ENCODE assay signal across 27 cellular contexts in genomic region chr3:59046839-59047238, GRCh38. TPM values are rescaled to one million over a fixed set of nuclear protein-coding genes. Genes with fewer than 3 reads are reported as not detected.
DNase-seq lines count a peak whose midpoint lies in the region; ATAC-seq and TF ChIP-seq lines count a peak whose summit lies in the region.
"Had no signal": no experiment of that assay in that cellular context is flagged by ENCODE, and none has a peak within 500 bp of the region (broad histone marks: within the 10 kb centered on the region; RNA-seq: fewer than 3 reads in every experiment).

No MANE protein-coding gene starts in this region.

- H3K4me1 ChIP-seq in PC-3 (ENCODE audit: insufficient read depth, low read length): peaks cover 34% of the 10 kb centered on the region
- H3K4me1 ChIP-seq: upper lobe of right lung had no signal

- no peaks in the 10 kb centered on the region for H3K36me3 Mint-ChIP-seq in T-helper 17 cell (ENCODE audit: low read depth)
- H3K36me3 Mint-ChIP-seq: activated naive CD4-positive, alpha-beta T cell treated with anti-CD3 and anti-CD28 coated beads, Interleukin-2, amount 50 U/mL, for 24 hours; CD4-positive, alpha-beta memory T cell; stimulated activated memory B cell treated with anti-CD40 and anti-IgM and Interleukin-4, amounts not matched to agents 10 μg/mL and 1 μg/mL and 100 μg/mL, for 72 hours had no signal

- BruUV-seq in PC-3 (replicated peaks; lab: Mats Ljungman, UMichigan): no TSS peak

- no peak overlapping the region for H3K4me3 Mint-ChIP-seq in T-helper 17 cell
- H3K4me3 Mint-ChIP-seq: activated CD8-positive, alpha-beta T cell treated with anti-CD3 and anti-CD28 coated beads, Interleukin-2, amount 10 ng/mL, durations not matched to agents 7 days and 5 days; activated naive CD4-positive, alpha-beta T cell treated with anti-CD3 and anti-CD28 coated beads, Interleukin-2, amount 50 U/mL, for 24 hours; stimulated activated memory B cell treated with anti-CD40 and anti-IgM and Interleukin-4, amounts not matched to agents 10 μg/mL and 1 μg/mL and 100 μg/mL, for 72 hours had no signal

- H3K27me3 ChIP-seq in PC-3 (ENCODE audit: low read length): no peaks in the 10 kb centered on the region
- H3K27me3 ChIP-seq: heart right ventricle, sigmoid colon, upper lobe of right lung had no signal

- H3K9me2 ChIP-seq in PC-3 (replicated peaks; ENCODE audit: low read length): no peaks in the 10 kb centered on the region

- DNase-seq in COLO668 (lab: John Stamatoyannopoulos, UW; ENCODE audit: unreplicated experiment) (peak; percentile 2), DMS53 treated with DMSO at 0.1 percent for 48 hours (lab: John Stamatoyannopoulos, UW; ENCODE audit: unreplicated experiment) (peak; percentile 5), PC-3 (peak; percentile 59), myocyte (ENCODE audit: low read depth) (peak; percentile 23), T-helper 17 cell (no peak), NCI-H524 (lab: John Stamatoyannopoulos, UW) (no peak), ACHN (no peak)
- DNase-seq: activated CD4-positive, alpha-beta T cell treated with anti-CD3 and anti-CD28 coated beads for 1 hour; activated CD8-positive, alpha-beta T cell treated with anti-CD3 and anti-CD28 coated beads, Interleukin-2, amount 10 ng/mL, durations not matched to agents 7 days and 5 days; amygdala; CD4-positive, alpha-beta memory T cell; erythroblast; foreskin melanocyte; GF-D8; H7; heart right ventricle; IMR-90; NCI-H1092; NCI-H526 treated with DMSO at 0.1 percent for 48 hours; RPMI8226; sigmoid colon; stimulated activated CD4-positive, alpha-beta T cell treated with anti-CD3 and anti-CD28 coated beads, Interleukin-4, amount 100 ng/mL, for 4 hours; upper lobe of right lung had no signal

- no peak overlapping the region for H3K4me3 ChIP-seq in PC-3 (ENCODE audit: low read length)
- H3K4me3 ChIP-seq: heart right ventricle, sigmoid colon, upper lobe of right lung had no signal

- CTCF ChIA-PET in PC-3 (lab: Charles Lee): interaction anchor here (0.7 kb wide), 1 partner anchor 519 kb away, joined by 3 read pairs; no protein-coding TSS in a partner anchor

- H3K9me3 ChIP-seq in PC-3 (ENCODE audit: low read length): no peaks in the 10 kb centered on the region
- H3K9me3 ChIP-seq in T-helper 17 cell (ENCODE audit: control insufficient read depth, low read length, poor library complexity, severe bottlenecking): no peaks in the 10 kb centered on the region
- H3K9me3 ChIP-seq: heart right ventricle, sigmoid colon, upper lobe of right lung had no signal

- H3K4me1 Mint-ChIP-seq in T-helper 17 cell: peaks cover 2% of the 10 kb centered on the region

- H3K27me3 Mint-ChIP-seq in T-helper 17 cell: no peaks in the 10 kb centered on the region
- H3K27me3 Mint-ChIP-seq: activated naive CD4-positive, alpha-beta T cell treated with anti-CD3 and anti-CD28 coated beads, Interleukin-2, amount 50 U/mL, for 24 hours; CD4-positive, alpha-beta memory T cell; progenitor cell of endocrine pancreas; stimulated activated memory B cell treated with anti-CD40 and anti-IgM and Interleukin-4, amounts not matched to agents 10 μg/mL and 1 μg/mL and 100 μg/mL, for 72 hours had no signal

- no peak overlapping the region for H3K9ac ChIP-seq in PC-3 (ENCODE audit: low read length)

- in situ Hi-C loops in ACHN (cut with HindIII; ENCODE audit: low pct_ligation_motif_present, low pct_unique_long_range_greater_than_20kb, low sequenced_read_pairs): no loop called here

- ATAC-seq in PC-3 (no peak), T-helper 17 cell (no peak)
- ATAC-seq: activated CD8-positive, alpha-beta T cell treated with anti-CD3 and anti-CD28 coated beads, Interleukin-2, amount 10 ng/mL, durations not matched to agents 7 days and 5 days; heart right ventricle; stimulated activated memory B cell treated with anti-CD40 and anti-IgM and Interleukin-4, amounts not matched to agents 10 μg/mL and 1 μg/mL and 100 μg/mL, for 72 hours; upper lobe of right lung had no signal

- POLR2A ChIA-PET in PC-3 (lab: Charles Lee; ENCODE audit: unreplicated experiment): no interaction called here

- intact Hi-C loops in PC-3 (cut with micrococcal nuclease): loop anchor here (5.0 kb wide), 1 partner anchor 485 kb away; no protein-coding TSS in a partner anchor

- peak overlapping the region; percentile 41 for H3K4me2 ChIP-seq in PC-3 (ENCODE audit: low read length)

- TF ChIP-seq CTCF in PC-3 (conservative IDR thresholded peaks at IDR 0.05; ENCODE audit: low read depth, low read length): no peak

- no peak overlapping the region for H3K27ac Mint-ChIP-seq in T-helper 17 cell
- H3K27ac Mint-ChIP-seq: activated CD8-positive, alpha-beta T cell treated with anti-CD3 and anti-CD28 coated beads, Interleukin-2, amount 10 ng/mL, durations not matched to agents 7 days and 5 days; activated naive CD4-positive, alpha-beta T cell treated with anti-CD3 and anti-CD28 coated beads, Interleukin-2, amount 50 U/mL, for 24 hours; activated T-helper 2 cell treated with anti-CD3 and anti-CD28 coated beads, Interferon-gamma antibody, Interleukin-2, Interleukin-4, amounts not matched to agents 10 μg/mL and 5 μg/mL and 100 μg/mL, durations not matched to agents 14 hours and 24 hours and 36 hours; CD4-positive, alpha-beta memory T cell; progenitor cell of endocrine pancreas; stimulated activated memory B cell treated with anti-CD40 and anti-IgM and Interleukin-4, amounts not matched to agents 10 μg/mL and 1 μg/mL and 100 μg/mL, for 72 hours had no signal

- H3K36me3 ChIP-seq in PC-3 (ENCODE audit: low read depth, low read length): 0 out of 2 replicates have a peak, but pooled peaks cover 5% of the 10 kb centered on the region
- H3K36me3 ChIP-seq: heart right ventricle, sigmoid colon, upper lobe of right lung had no signal

- no peak overlapping the region for H2AFZ ChIP-seq in PC-3 (ENCODE audit: low read length)

- H4K20me1 ChIP-seq in PC-3 (ENCODE audit: low read length): no peaks in the 10 kb centered on the region

- H3K79me2 ChIP-seq in PC-3 (ENCODE audit: low read length): peaks cover 19% of the 10 kb centered on the region

- no peak overlapping the region for H3K27ac ChIP-seq in PC-3 (ENCODE audit: low read length)
- H3K27ac ChIP-seq: heart right ventricle, sigmoid colon, upper lobe of right lung had no signal

- no peaks in the 10 kb centered on the region for H3F3A ChIP-seq in PC-3 (ENCODE audit: low read length, unreplicated experiment)

RNA-seq across cellular contexts. Expression of gene CFAP20DC, which starts 3.0 kb away (rescaled TPM):
- total RNA-seq in PC-3 (2014; rRNA removed) (13.8 and 15.4 TPM in 2 replicates), myocyte (1.8 TPM in 2 replicates), T-helper 17 cell (under 1 TPM; 0.39 to 0.47 TPM)
- polyA plus RNA-seq in myocyte (2012): 0.59 TPM
- total RNA-seq: upper lobe of right lung had no signal

Comparison
In these comparisons a context has a peak if more than half of its experiments do, and no peak if none do; other contexts are left out.
1. DNase-seq: peak in COLO668 (single experiment), DMS53 treated with DMSO at 0.1 percent for 48 hours (single experiment), PC-3 (single experiment) and myocyte (single experiment); none in T-helper 17 cell (0 of 3), NCI-H524 (0 of 2) and ACHN (single experiment).